14 cellular contexts compared by ENCODE assay signal in genomic region chr12:93883436-93884154, GRCh38.
DNase-seq lines count a peak whose midpoint lies in the region; ATAC-seq and TF ChIP-seq lines count a peak whose summit lies in the region.
"Had no signal": no experiment of that assay in that cellular context is flagged by ENCODE, and none has a peak within 500 bp of the region (broad histone marks: within the 10 kb centered on the region; RNA-seq: fewer than 3 reads in every experiment).

No MANE protein-coding gene starts in this region.

- ATAC-seq in aorta (ENCODE audit: low FRiP score) (no peak), HG03095 (IDR thresholded peaks at IDR 0.05; ENCODE audit: unreplicated experiment) (no peak)
- ATAC-seq: gastroesophageal sphincter had no signal

- H3K4me1 ChIP-seq in ACC112 (ENCODE audit: control insufficient read depth, insufficient read depth, low read length, unreplicated experiment) = peaks cover 6% of the 10 kb centered on the region
- peaks cover 29% of the 10 kb centered on the region for H3K4me1 ChIP-seq in HEK293 (ENCODE audit: control insufficient read depth, insufficient read depth, low read length)
- H3K4me1 ChIP-seq in aorta (ENCODE audit: control insufficient read depth in 1 of 2, insufficient read depth in 2 of 2, low read length in 2 of 2) = no peaks in the 10 kb centered on the region
- H3K4me1 ChIP-seq: gastroesophageal sphincter had no signal

- H3K4me3 ChIP-seq in ACC112 (ENCODE audit: low read depth, low read length) (no peak overlapping the region), HEK293 (ENCODE audit: low read depth, low read length) (no peak overlapping the region), aorta (ENCODE audit: low read length in 2 of 2) (no peak overlapping the region)
- H3K4me3 ChIP-seq: gastroesophageal sphincter had no signal

- H2AFZ ChIP-seq in ACC112 (ENCODE audit: low read length, unreplicated experiment) = peak overlapping the region; percentile 5

- DNase-seq in amniotic epithelial cell (ENCODE audit: low read depth) (peak; percentile 88), glomerular visceral epithelial cell (ENCODE audit: extremely low spot score) (peak; percentile 66), NOMO-1 treated with DMSO at 0.1 percent for 48 hours (lab: John Stamatoyannopoulos, UW; ENCODE audit: unreplicated experiment) (no peak), NCI-H2196 (lab: John Stamatoyannopoulos, UW; ENCODE audit: unreplicated experiment) (no peak), aorta (no peak)
- DNase-seq: activated CD4-positive, alpha-beta T cell treated with anti-CD3 and anti-CD28 coated beads, Interleukin-2, amount 10 ng/mL, durations not matched to agents 7 days and 5 days; activated T-cell treated with anti-CD3 and anti-CD28 coated beads, Interleukin-2, amount 50 U/mL, for 48 hours; amniotic stem cell; immature natural killer cell had no signal

- intact Hi-C loops in aorta (cut with DNase I) = no loop called here

- H3K36me3 ChIP-seq in ACC112 (ENCODE audit: insufficient read depth, low read length) (no peaks in the 10 kb centered on the region), HEK293 (ENCODE audit: control insufficient read depth in 2 of 2, insufficient read depth in 1 of 2, low read length in 2 of 2) (no peaks in the 10 kb centered on the region), aorta (ENCODE audit: control insufficient read depth in 1 of 2, insufficient read depth in 2 of 2, low read length in 1 of 2) (no peaks in the 10 kb centered on the region)
- H3K36me3 ChIP-seq: gastroesophageal sphincter had no signal

- CTCF ChIA-PET in HEK293 (lab: Yijun Ruan, JAX) = no interaction called here

- H3K9me3 ChIP-seq in HEK293 (ENCODE audit: control insufficient read depth, insufficient read depth, low read depth, low read length) (no peaks in the 10 kb centered on the region), aorta (ENCODE audit: control insufficient read depth, low read length) (no peaks in the 10 kb centered on the region)
- H3K9me3 ChIP-seq: gastroesophageal sphincter had no signal

- H3K27ac ChIP-seq in ACC112 (ENCODE audit: low read depth, low read length) = 0 out of 2 replicates have a peak overlapping the region, but pooled peaks have one; percentile 5
- H3K27ac ChIP-seq in HEK293 (ENCODE audit: extremely low read depth, low read depth, low read length) = no peak overlapping the region
- H3K27ac ChIP-seq in aorta (ENCODE audit: low read depth in 1 of 2, low read length in 2 of 2) = no peak overlapping the region
- H3K27ac ChIP-seq: gastroesophageal sphincter, parathyroid adenoma had no signal

- no peaks in the 10 kb centered on the region for H3K79me2 ChIP-seq in ACC112 (ENCODE audit: control insufficient read depth, insufficient read depth, low read length, unreplicated experiment)
- H3K79me2 ChIP-seq: parathyroid adenoma had no signal

- WGBS in aorta, 2 donors = 79 to 81% methylated on average over 2 of the region's 2 CpGs

- POLR2A ChIA-PET in HEK293 (lab: Yijun Ruan, JAX) = no interaction called here

- H3K27me3 ChIP-seq in ACC112 (ENCODE audit: insufficient read depth, low read length) (no peaks in the 10 kb centered on the region), aorta (ENCODE audit: control insufficient read depth in 1 of 2, insufficient read depth in 2 of 2, low read length in 1 of 2) (no peaks in the 10 kb centered on the region)
- H3K27me3 ChIP-seq: gastroesophageal sphincter had no signal

- no peak for TF ChIP-seq CTCF in HEK293 (tag by site-specific recombination; IDR thresholded peaks at IDR 0.05)

TF ChIP-seq in HEK293, 187 proteins besides CTCF, POLR2A, EP300 and RAD21:
- TF ChIP-seq PRDM1 (tag by site-specific recombination; IDR thresholded peaks at IDR 0.05) (no peak), ZNF121 (tag by site-specific recombination; IDR thresholded peaks at IDR 0.05) (peak; percentile 69; the same call in 1 of the 2 replicates)

Comparison
In these comparisons a context has a peak if more than half of its experiments do, and no peak if none do; other contexts are left out.
1. DNase-seq: peak in amniotic epithelial cell (single experiment) and glomerular visceral epithelial cell (single experiment); none in NOMO-1 treated with DMSO at 0.1 percent for 48 hours (single experiment), NCI-H2196 (single experiment) and aorta (0 of 2).